33 cellular contexts compared by ENCODE assay signal in genomic region chr12:106423291-106423690, GRCh38.
"Had no signal": no experiment of that assay in that cellular context is flagged by ENCODE, and none has a peak within 500 bp of the region (broad histone marks: within the 10 kb centered on the region; RNA-seq: fewer than 3 reads in every experiment).

No MANE protein-coding gene starts in this region.

- H3K4me3 Mint-ChIP-seq: activated B cell treated with CpG ODN at 0.5 μM for 24 hours; activated CD4-positive, alpha-beta memory T cell treated with anti-CD3 and anti-CD28 coated beads for 36 hours; activated CD4-positive, alpha-beta T cell treated with anti-CD3 and anti-CD28 coated beads, Interleukin-2, amount 10 ng/mL, durations not matched to agents 24 days and 14 days; activated CD8-positive, alpha-beta T cell treated with anti-CD3 and anti-CD28 coated beads for 36 hours; activated naive CD4-positive, alpha-beta T cell treated with anti-CD3 and anti-CD28 coated beads, Interleukin-2, amount 10 ng/mL, durations not matched to agents 7 days and 5 days; activated naive CD4-positive, alpha-beta T cell treated with anti-CD3 and anti-CD28 coated beads, Interleukin-2, amount 50 U/mL, for 24 hours; activated naive CD8-positive, alpha-beta T cell; activated naive CD8-positive, alpha-beta T cell treated with anti-CD3 and anti-CD28 coated beads, Interleukin-2, amount 10 ng/mL, durations not matched to agents 7 days and 5 days; T-helper 1 cell treated with Interleukin-12 subunit alpha and Interleukin-12 subunit beta and Interleukin-4 antibody, amounts not matched to agents 30 μg/mL and 1 μg/mL, for 36 hours; T-helper 2 cell treated with Interferon-gamma antibody and Interleukin-4, amounts not matched to agents 5 μg/mL and 100 μg/mL, for 36 hours had no signal

- DNase-seq: activated B cell treated with CpG ODN at 0.5 μM for 24 hours; activated CD4-positive, alpha-beta memory T cell treated with anti-CD3 and anti-CD28 coated beads for 36 hours; activated CD4-positive, alpha-beta T cell treated with anti-CD3 and anti-CD28 coated beads for 4 hours; activated CD4-positive, alpha-beta T cell treated with anti-CD3 and anti-CD28 coated beads, Interleukin-2, amount 10 ng/mL, durations not matched to agents 24 days and 14 days; activated CD4-positive, alpha-beta T cell treated with anti-CD3 and anti-CD28 coated beads, Interleukin-2, amount 50 U/mL, for 1 hour; activated CD4-positive, alpha-beta T cell treated with anti-CD3 and anti-CD28 coated beads, Interleukin-2, amount 50 U/mL, for 4 hours; activated CD4-positive, CD25-positive, alpha-beta regulatory T cell treated with anti-CD3 and anti-CD28 coated beads, Interleukin-2, amount 50 U/mL, for 72 hours; activated CD8-positive, alpha-beta memory T cell treated with anti-CD3 and anti-CD28 coated beads, Interleukin-2, amount 50 U/mL, for 4 hours; activated CD8-positive, alpha-beta T cell treated with anti-CD3 and anti-CD28 coated beads for 36 hours; activated effector memory CD4-positive, alpha-beta T cell treated with Interleukin-2 at 50 U/mL for 16 hours; activated gamma-delta T cell; activated naive CD4-positive, alpha-beta T cell treated with anti-CD3 and anti-CD28 coated beads, Interleukin-2, amount 10 ng/mL, durations not matched to agents 7 days and 5 days; activated naive CD4-positive, alpha-beta T cell treated with Interleukin-2 at 50 U/mL for 16 hours; activated naive CD8-positive, alpha-beta T cell treated with anti-CD3 and anti-CD28 coated beads, Interleukin-2, amount 10 ng/mL, durations not matched to agents 7 days and 5 days; activated T-cell treated with anti-CD3 and anti-CD28 coated beads for 4 hours; activated T-cell treated with anti-CD3 and anti-CD28 coated beads, Interleukin-2, amount 50 U/mL, for 1 hour; activated T-cell treated with anti-CD3 and anti-CD28 coated beads, Interleukin-2, amount 50 U/mL, for 48 hours; adrenal gland; amniotic stem cell; aorta; body of pancreas; brain microvascular endothelial cell; central memory CD4-positive, alpha-beta T cell; T-helper 1 cell; T-helper 2 cell; T-helper 9 cell had no signal

- H3K27ac Mint-ChIP-seq: activated B cell treated with CpG ODN at 0.5 μM for 24 hours; activated CD4-positive, alpha-beta memory T cell treated with anti-CD3 and anti-CD28 coated beads for 36 hours; activated CD4-positive, alpha-beta T cell treated with anti-CD3 and anti-CD28 coated beads, Interleukin-2, amount 10 ng/mL, durations not matched to agents 24 days and 14 days; activated CD8-positive, alpha-beta T cell treated with anti-CD3 and anti-CD28 coated beads for 36 hours; activated naive CD4-positive, alpha-beta T cell treated with anti-CD3 and anti-CD28 coated beads, Interleukin-2, amount 10 ng/mL, durations not matched to agents 7 days and 5 days; activated naive CD4-positive, alpha-beta T cell treated with anti-CD3 and anti-CD28 coated beads, Interleukin-2, amount 50 U/mL, for 24 hours; activated naive CD8-positive, alpha-beta T cell; activated naive CD8-positive, alpha-beta T cell treated with anti-CD3 and anti-CD28 coated beads, Interleukin-2, amount 10 ng/mL, durations not matched to agents 7 days and 5 days; activated T-helper 2 cell treated with anti-CD3 and anti-CD28 coated beads, Interferon-gamma antibody, Interleukin-2, Interleukin-4, amounts not matched to agents 10 μg/mL and 5 μg/mL and 100 μg/mL, durations not matched to agents 14 hours and 24 hours and 36 hours; T-helper 1 cell treated with Interleukin-12 subunit alpha and Interleukin-12 subunit beta and Interleukin-4 antibody, amounts not matched to agents 30 μg/mL and 1 μg/mL, for 36 hours; T-helper 2 cell treated with Interferon-gamma antibody and Interleukin-4, amounts not matched to agents 5 μg/mL and 100 μg/mL, for 36 hours had no signal

- H3K4me1 Mint-ChIP-seq: activated B cell treated with CpG ODN at 0.5 μM for 24 hours; activated naive CD4-positive, alpha-beta T cell treated with anti-CD3 and anti-CD28 coated beads, Interleukin-2, amount 10 ng/mL, durations not matched to agents 7 days and 5 days; activated naive CD4-positive, alpha-beta T cell treated with anti-CD3 and anti-CD28 coated beads, Interleukin-2, amount 50 U/mL, for 24 hours; activated naive CD8-positive, alpha-beta T cell treated with anti-CD3 and anti-CD28 coated beads, Interleukin-2, amount 10 ng/mL, durations not matched to agents 7 days and 5 days had no signal

- H3K36me3 ChIP-seq: adrenal gland, breast epithelium had no signal

- H3K9me3 Mint-ChIP-seq: activated B cell treated with CpG ODN at 0.5 μM for 24 hours; activated CD4-positive, alpha-beta memory T cell treated with anti-CD3 and anti-CD28 coated beads for 36 hours; activated CD4-positive, alpha-beta T cell treated with anti-CD3 and anti-CD28 coated beads, Interleukin-2, amount 10 ng/mL, durations not matched to agents 24 days and 14 days; activated CD8-positive, alpha-beta T cell treated with anti-CD3 and anti-CD28 coated beads for 36 hours; activated naive CD4-positive, alpha-beta T cell treated with anti-CD3 and anti-CD28 coated beads, Interleukin-2, amount 10 ng/mL, durations not matched to agents 7 days and 5 days; activated naive CD4-positive, alpha-beta T cell treated with anti-CD3 and anti-CD28 coated beads, Interleukin-2, amount 50 U/mL, for 24 hours; activated naive CD8-positive, alpha-beta T cell treated with anti-CD3 and anti-CD28 coated beads, Interleukin-2, amount 10 ng/mL, durations not matched to agents 7 days and 5 days; activated T-helper 2 cell treated with anti-CD3 and anti-CD28 coated beads, Interferon-gamma antibody, Interleukin-2, Interleukin-4, amounts not matched to agents 10 μg/mL and 5 μg/mL and 100 μg/mL, durations not matched to agents 14 hours and 24 hours and 36 hours; T-helper 1 cell treated with Interleukin-12 subunit alpha and Interleukin-12 subunit beta and Interleukin-4 antibody, amounts not matched to agents 30 μg/mL and 1 μg/mL, for 36 hours; T-helper 2 cell treated with Interferon-gamma antibody and Interleukin-4, amounts not matched to agents 5 μg/mL and 100 μg/mL, for 36 hours had no signal

- H3K27me3 Mint-ChIP-seq: activated B cell treated with CpG ODN at 0.5 μM for 24 hours; activated CD4-positive, alpha-beta memory T cell treated with anti-CD3 and anti-CD28 coated beads for 36 hours; activated CD4-positive, alpha-beta T cell treated with anti-CD3 and anti-CD28 coated beads, Interleukin-2, amount 10 ng/mL, durations not matched to agents 24 days and 14 days; activated CD8-positive, alpha-beta T cell treated with anti-CD3 and anti-CD28 coated beads for 36 hours; activated naive CD4-positive, alpha-beta T cell treated with anti-CD3 and anti-CD28 coated beads, Interleukin-2, amount 10 ng/mL, durations not matched to agents 7 days and 5 days; activated naive CD4-positive, alpha-beta T cell treated with anti-CD3 and anti-CD28 coated beads, Interleukin-2, amount 50 U/mL, for 24 hours; activated naive CD8-positive, alpha-beta T cell; activated naive CD8-positive, alpha-beta T cell treated with anti-CD3 and anti-CD28 coated beads, Interleukin-2, amount 10 ng/mL, durations not matched to agents 7 days and 5 days had no signal

- H3K27me3 ChIP-seq: adrenal gland, body of pancreas, brain microvascular endothelial cell, breast epithelium had no signal

- H3K27ac ChIP-seq: adrenal gland, body of pancreas, brain microvascular endothelial cell, breast epithelium, VCaP had no signal

- H3K4me3 ChIP-seq: adrenal gland, body of pancreas, breast epithelium had no signal

- H3K9me3 ChIP-seq: adrenal gland, body of pancreas, breast epithelium had no signal
